In the genomic region with DNA sequence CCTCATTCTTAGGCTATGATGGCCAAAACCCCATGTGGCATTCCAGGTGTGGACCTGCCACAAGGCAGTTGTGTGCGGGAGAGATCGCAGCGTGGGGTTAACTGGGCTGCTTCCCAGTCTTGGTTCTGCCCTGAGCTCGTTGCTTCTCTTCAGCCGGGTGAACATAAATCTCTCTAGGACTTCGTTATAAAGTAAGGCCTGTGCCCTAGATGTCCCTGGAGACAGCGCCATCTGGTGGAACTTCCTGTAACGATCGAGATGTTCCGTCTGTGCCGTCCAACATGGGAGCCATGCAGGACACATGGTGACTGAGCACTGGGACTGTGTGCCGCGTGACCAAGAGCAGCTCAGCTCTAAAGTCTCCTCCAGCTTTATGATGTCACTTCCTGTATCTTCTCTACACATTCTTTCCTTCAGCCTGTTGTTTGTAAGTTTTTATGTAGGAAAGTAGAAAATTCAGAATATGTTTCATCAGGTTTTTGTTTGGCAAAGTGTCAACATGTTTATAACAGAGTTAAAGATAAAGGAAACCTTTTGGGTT, we compare ENCODE assay signal across 8 cellular contexts. TPM values are rescaled to one million over a fixed set of nuclear protein-coding genes. Genes with fewer than 3 reads are reported as not detected.
DNase-seq lines count a peak whose midpoint lies in the region; ATAC-seq and TF ChIP-seq lines count a peak whose summit lies in the region.

No MANE protein-coding gene starts in this region.

- POLR2A ChIA-PET in activated B cell treated with CpG ODN at 0.5 μM for 24 hours (lab: Charles Lee) = no interaction called here

- H3K27ac Mint-ChIP-seq in activated B cell treated with CpG ODN at 0.5 μM for 24 hours = no peak overlapping the region

- peaks cover 23% of the 10 kb centered on the region for H3K4me1 Mint-ChIP-seq in activated B cell treated with CpG ODN at 0.5 μM for 24 hours

- H3K4me3 ChIP-seq in cardiac fibroblast (replicated peaks in 1 of 2; ENCODE audit: low read depth in 2 of 2, low read length in 2 of 2) = no peak overlapping the region

- H3K4me3 Mint-ChIP-seq in activated B cell treated with CpG ODN at 0.5 μM for 24 hours = no peak overlapping the region

- DNase-seq in AG08396 (ENCODE audit: low spot score) = peak; percentile 85
- DNase-seq in NCI-H2171 treated with DMSO at 0.1 percent for 48 hours (lab: John Stamatoyannopoulos, UW) = peak; percentile 75
- DNase-seq in activated B cell treated with CpG ODN at 0.5 μM for 24 hours = peak; percentile 48
- DNase-seq in cardiac fibroblast (ENCODE audit: low read depth in 2 of 2) = peak; percentile 86 to 92
- peak; percentile 95 for DNase-seq in left kidney (ENCODE audit: low read depth, low spot score)
- peak; percentile 33 to 41 (median 39) for DNase-seq in stimulated activated CD4-positive, alpha-beta T cell treated with anti-CD3 and anti-CD28 coated beads, TNF-alpha, amount 100 ng/mL, for 4 hours (ENCODE audit: low read depth in 3 of 3)

- no peak for TF ChIP-seq CTCF in activated B cell treated with CpG ODN at 0.5 μM for 24 hours (IDR thresholded peaks at IDR 0.05)
- peak; percentile 73 for TF ChIP-seq CTCF in cardiac fibroblast (IDR thresholded peaks at IDR 0.05; ENCODE audit: low read depth, low read length)

- no peaks in the 10 kb centered on the region for H3K36me3 Mint-ChIP-seq in activated B cell treated with CpG ODN at 0.5 μM for 24 hours (ENCODE audit: low read depth)

- ATAC-seq in GM18867 (IDR thresholded peaks at IDR 0.05; ENCODE audit: unreplicated experiment) = peak; percentile 90
- peak; percentile 73 for ATAC-seq in HG03097 (IDR thresholded peaks at IDR 0.05; ENCODE audit: low FRiP score, unreplicated experiment)
- peak; percentile 96 for ATAC-seq in activated B cell treated with CpG ODN at 0.5 μM for 24 hours (ENCODE audit: low read depth)

- H3K9me3 Mint-ChIP-seq in activated B cell treated with CpG ODN at 0.5 μM for 24 hours = peaks cover 1% of the 10 kb centered on the region

- peaks cover 3% of the 10 kb centered on the region for H3K27me3 Mint-ChIP-seq in activated B cell treated with CpG ODN at 0.5 μM for 24 hours

- intact Hi-C loops in activated B cell treated with CpG ODN at 0.5 μM for 24 hours (cut with micrococcal nuclease) = loop anchor here (1.0 kb wide), 2 partner anchors 26 to 748 kb away; a partner anchor contains a TSS

- CTCF ChIA-PET in activated B cell treated with CpG ODN at 0.5 μM for 24 hours (lab: Charles Lee) = interaction anchor here (0.7 to 1.5 kb wide), 4 partner anchors 8 to 83 kb away, joined by 3 to 4 read pairs (median 4); a partner anchor contains a TSS

RNA-seq across cellular contexts. Expression of a gene that starts 26.8 kb away (rescaled TPM):
- 5.9 and 7.1 TPM in 2 replicates for total RNA-seq in activated B cell treated with CpG ODN at 0.5 μM for 24 hours

RNA-seq across cellular contexts. Expression of a gene that starts 54.5 kb away (rescaled TPM):
- total RNA-seq in activated B cell treated with CpG ODN at 0.5 μM for 24 hours = 0.11 and 0.15 TPM in 2 replicates

Comparison
In these comparisons a context has a peak if more than half of its experiments do, and no peak if none do; other contexts are left out.
1. DNase-seq: peak in every context shown above with its lines; median percentile 95 in left kidney; 89 in cardiac fibroblast; 85 in AG08396; 75 in NCI-H2171 treated with DMSO at 0.1 percent for 48 hours; 48 in activated B cell treated with CpG ODN at 0.5 μM for 24 hours; 39 in stimulated activated CD4-positive, alpha-beta T cell treated with anti-CD3 and anti-CD28 coated beads, TNF-alpha, amount 100 ng/mL, for 4 hours.